ENCODE assay signal across 7 cellular contexts in the genomic region with DNA sequence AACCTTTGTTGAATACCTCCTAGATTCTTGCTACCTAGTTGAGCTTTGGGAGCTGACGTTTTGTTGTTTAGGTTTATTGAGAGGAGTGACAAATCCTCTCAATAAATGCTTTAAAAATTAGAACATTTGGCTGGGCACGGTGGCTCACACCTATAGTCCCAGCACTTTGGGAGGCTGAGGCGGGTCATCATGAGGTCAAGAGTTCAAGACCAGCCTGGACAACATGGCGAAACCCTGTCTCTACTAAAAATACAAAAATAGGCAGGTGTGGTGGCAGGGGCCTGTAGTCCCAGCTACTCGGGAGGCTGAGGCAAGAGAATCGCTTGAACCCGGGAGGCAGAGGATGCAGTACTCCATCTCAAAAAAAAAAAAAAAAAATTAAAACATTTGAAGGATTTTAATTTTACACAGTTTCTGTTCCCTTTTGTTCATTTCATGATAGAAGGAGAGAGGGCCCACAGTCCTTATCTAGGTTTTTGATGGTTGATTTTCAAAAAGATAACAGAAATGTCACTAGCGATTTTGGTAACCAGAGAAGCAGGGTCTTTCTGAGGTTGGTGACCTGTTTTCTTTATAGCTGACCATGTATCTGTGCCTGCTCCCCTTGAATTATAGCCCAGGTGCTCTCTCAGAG. TPM values are rescaled to one million over a fixed set of nuclear protein-coding genes. Genes with fewer than 3 reads are reported as not detected.
DNase-seq lines count a peak whose midpoint lies in the region; ATAC-seq and TF ChIP-seq lines count a peak whose summit lies in the region.

No MANE protein-coding gene starts in this region.

- TF ChIP-seq CTCF in Loucy (conservative IDR thresholded peaks at IDR 0.05; ENCODE audit: low read length), result no peak
- TF ChIP-seq CTCF in spleen (IDR thresholded peaks at IDR 0.05 in 8 of 11, conservative IDR thresholded peaks at IDR 0.05 in 3 of 11), result no peak

- H2AFZ ChIP-seq in Loucy (ENCODE audit: low read length), result no peak overlapping the region

- no peaks in the 10 kb centered on the region for H3K9me3 ChIP-seq in Loucy (ENCODE audit: insufficient read depth, low read depth, low read length)
- H3K9me3 ChIP-seq in effector memory CD4-positive, alpha-beta T cell (ENCODE audit: control insufficient read depth, low read length), result no peaks in the 10 kb centered on the region
- H3K9me3 ChIP-seq in spleen, result no peaks in the 10 kb centered on the region

- peaks cover 88% of the 10 kb centered on the region for H4K20me1 ChIP-seq in Loucy (ENCODE audit: insufficient read depth, low read length, poor library complexity, severe bottlenecking)

- H3K4me1 ChIP-seq in Loucy (ENCODE audit: insufficient read depth, low read length, poor library complexity, severe bottlenecking) (peaks cover 23% of the 10 kb centered on the region), spleen (peaks cover 56 to 100% (median 94%) of the 10 kb centered on the region in 6 donors)
- H3K4me1 ChIP-seq in effector memory CD4-positive, alpha-beta T cell (ENCODE audit: control insufficient read depth, insufficient read depth, low read length, poor library complexity, severe bottlenecking), result peaks cover 65% of the 10 kb centered on the region

- intact Hi-C loops in spleen (cut with DNase I; ENCODE audit: low total_unique reads), result loop anchor here (10.0 kb wide), 1 partner anchor 49 kb away; a partner anchor contains a TSS

- peaks cover 13% of the 10 kb centered on the region for H3F3A ChIP-seq in Loucy (ENCODE audit: low read depth)

- H3K79me2 ChIP-seq in Loucy (ENCODE audit: insufficient read depth, low read length), result peaks cover 89% of the 10 kb centered on the region

- no peaks in the 10 kb centered on the region for H3K9me2 ChIP-seq in Loucy (replicated peaks; ENCODE audit: low read depth, low read length)

- H3K27ac ChIP-seq in effector memory CD4-positive, alpha-beta T cell (ENCODE audit: insufficient read depth, low read length, poor library complexity, severe bottlenecking), result peak overlapping the region; percentile 63
- peak overlapping the region; percentile 89 to 94 (median 90) for H3K27ac ChIP-seq in spleen

- peak in 1 of 3 donors; percentile 46 for TF ChIP-seq POLR2A in spleen (IDR thresholded peaks at IDR 0.05)

- H3K4me2 ChIP-seq in Loucy (ENCODE audit: low read depth, low read length, poor library complexity, severe bottlenecking), result peak overlapping the region; percentile 90

- ATAC-seq in GM18867 (IDR thresholded peaks at IDR 0.05; ENCODE audit: unreplicated experiment), result peak; percentile 13
- no peak for ATAC-seq in GM21528 (IDR thresholded peaks at IDR 0.05; ENCODE audit: low FRiP score, unreplicated experiment)
- no peak for ATAC-seq in GM21423 (IDR thresholded peaks at IDR 0.05; ENCODE audit: unreplicated experiment)

- no peaks in the 10 kb centered on the region for H3K27me3 ChIP-seq in Loucy (ENCODE audit: insufficient read depth, low read length, poor library complexity, severe bottlenecking)
- H3K27me3 ChIP-seq in effector memory CD4-positive, alpha-beta T cell (replicated peaks; ENCODE audit: control insufficient read depth, insufficient read depth, low read length, poor library complexity, severe bottlenecking), result no peaks in the 10 kb centered on the region
- H3K27me3 ChIP-seq in spleen (replicated peaks in 1 of 7), result no peaks in the 10 kb centered on the region

- H3K9ac ChIP-seq in Loucy (ENCODE audit: low read depth, low read length, poor library complexity, severe bottlenecking), result no peak overlapping the region

- peaks cover 84% of the 10 kb centered on the region for H3K36me3 ChIP-seq in Loucy (ENCODE audit: insufficient read depth, low read length)
- H3K36me3 ChIP-seq in effector memory CD4-positive, alpha-beta T cell (ENCODE audit: control insufficient read depth, insufficient read depth, low read length), result peaks cover 19% of the 10 kb centered on the region
- H3K36me3 ChIP-seq in spleen, result peaks cover 0 to 83% (median 22%) of the 10 kb centered on the region in 6 donors

- H3K4me3 ChIP-seq in Loucy (ENCODE audit: low read length, poor library complexity, severe bottlenecking) (peak overlapping the region; percentile 29), spleen (peak overlapping the region in 2 of 8 donors; percentile 10 to 50)
- no peak overlapping the region for H3K4me3 ChIP-seq in effector memory CD4-positive, alpha-beta T cell (ENCODE audit: insufficient read depth, low read depth, low read length, poor library complexity, severe bottlenecking)

- WGBS in spleen, 5 donors, result 57 to 64% (median 60%) methylated on average over 8 of the region's 8 CpGs

- no peak for DNase-seq in effector memory CD4-positive, alpha-beta T cell
- no peak for DNase-seq in spleen
- no peak for DNase-seq in pons (ENCODE audit: low spot score)

RNA-seq across cellular contexts. Expression of a gene that starts 44.2 kb away (rescaled TPM):
- total RNA-seq in spleen, result 10 to 100 TPM in 6 of 7 donors, 1 to 10 TPM in 1; 8.1 to 21.8 (median 12.5) TPM
- polyA plus RNA-seq in spleen, result 1 to 10 TPM; 4.8 to 6.6 (median 5.2) TPM

RNA-seq across cellular contexts. Expression of a gene that starts 47.7 kb away (rescaled TPM):
- 100 to 1,000 TPM in 3 of 7 donors, 10 to 100 TPM in 4; 86.0 to 121 (median 97.4) TPM for total RNA-seq in spleen
- polyA plus RNA-seq in spleen, result 10 to 100 TPM in 2 of 3 donors, 1 to 10 TPM in 1; 9.8 to 24.2 (median 14.6) TPM
